In genomic region chr12:68745376-68745903, GRCh38 we compare ENCODE assay signal across 8 cellular contexts. TPM values are rescaled to one million over a fixed set of nuclear protein-coding genes. Genes with fewer than 3 reads are reported as not detected.
DNase-seq lines count a peak whose midpoint lies in the region; ATAC-seq, FAIRE-seq and TF ChIP-seq lines count a peak whose summit lies in the region.

No MANE protein-coding gene starts in this region.

- H3K27me3 Mint-ChIP-seq in mesothelial cell of epicardium (ENCODE audit: low read depth): no peaks in the 10 kb centered on the region

- peak overlapping the region; percentile 91 for H3K27ac Mint-ChIP-seq in mesothelial cell of epicardium

- H4K20me1 ChIP-seq in GM12878 (ENCODE audit: control insufficient read depth, insufficient read depth): no peaks in the 10 kb centered on the region

- SMC1A ChIA-PET in GM12878 (lab: Charles Lee; ENCODE audit: uncharacterized antibody, unreplicated experiment): interaction anchor here (0.8 to 2.9 kb wide), 9 partner anchors 9 to 523 kb away, joined by 3 to 22 read pairs (median 3); no protein-coding TSS in a partner anchor

- H3K4me1 Mint-ChIP-seq in mesothelial cell of epicardium: peaks cover 19% of the 10 kb centered on the region

- TF ChIP-seq CTCF in GM06990 (IDR thresholded peaks at IDR 0.05; ENCODE audit: insufficient read depth, low read length, poor library complexity, severe bottlenecking) (no peak), GM12878 (IDR thresholded peaks at IDR 0.05 in 2 of 3, conservative IDR thresholded peaks at IDR 0.05 in 1 of 3; ENCODE audit: control insufficient read depth in 2 of 3, extremely low read depth in 1 of 3, insufficient read depth in 1 of 3, low read depth in 3 of 3, low read length in 3 of 3) (no peak), mesothelial cell of epicardium (IDR thresholded peaks at IDR 0.05; ENCODE audit: unreplicated experiment) (no peak)

- in situ Hi-C loops in GM12878 (cut with MboI): no loop called here

- TF ChIP-seq POLR2A in GM12878 (IDR thresholded peaks at IDR 0.05; ENCODE audit: low read depth, low read length): no peak

- peak overlapping the region; percentile 98 for H2AFZ ChIP-seq in GM12878 (ENCODE audit: control insufficient read depth, low read depth, low read length)

- 7% methylated on average over 9 of the region's 9 CpGs for WGBS in GM12878 (ENCODE audit: insufficient coverage, insufficient replicate concordance, low lambda C conversion rate, missing lambda C conversion rate)

- H3K36me3 Mint-ChIP-seq in mesothelial cell of epicardium: peaks cover 8% of the 10 kb centered on the region

- TSS peak; percentile 85 for BruUV-seq in GM12878 (replicated peaks; lab: Mats Ljungman, UMichigan)

- peak; percentile 2; the same call in 1 of the 3 replicates for ATAC-seq in GM12878
- ATAC-seq in activated CD4-positive, CD25-positive, alpha-beta regulatory T cell treated with anti-CD3 and anti-CD28 coated beads, Interleukin-2, amount 50 U/mL, for 24 hours: no peak

- CTCF ChIA-PET in GM12878 (lab: Yijun Ruan, JAX): interaction anchor here (1.0 to 2.3 kb wide), 3 partner anchors 63 to 85 kb away, joined by 3 to 17 read pairs (median 6); partner anchors contain the start of gene MDM2

- H3K9ac ChIP-seq in HUES48 (ENCODE audit: low read depth, low read length): 0 out of 2 replicates have a peak overlapping the region, but pooled peaks have one; percentile 39
- H3K9ac ChIP-seq in GM12878 (ENCODE audit: control insufficient read depth, insufficient read depth, low read length): peak overlapping the region; percentile 74

- H3K9me3 ChIP-seq in HUES48 (ENCODE audit: control insufficient read depth, insufficient read depth, low read length) (no peaks in the 10 kb centered on the region), GM12878 (replicated peaks; ENCODE audit: control insufficient read depth, insufficient read depth, low read length) (no peaks in the 10 kb centered on the region)

- DNase-seq in GM06990 (ENCODE audit: extremely low read depth, insufficient read length) (no peak), GM12878 (ENCODE audit: low read depth, low spot score) (no peak), mesothelial cell of epicardium (ENCODE audit: low spot score in 2 of 2, unreplicated experiment in 2 of 2) (no peak), amygdala (lab: John Stamatoyannopoulos, UW) (no peak), inferior parietal cortex (ENCODE audit: extremely low spot score) (no peak)
- DNase-seq in activated CD4-positive, alpha-beta T cell treated with anti-CD3 and anti-CD28 coated beads, Interleukin-2, amount 50 U/mL, for 4 hours: no peak

- H3K4me3 ChIP-seq in GM06990 (replicated peaks; ENCODE audit: low read depth, low read length) (peak overlapping the region; percentile 81), HUES48 (ENCODE audit: low read depth, low read length) (peak overlapping the region; percentile 91), GM12878 (peak overlapping the region; percentile 84)

- TF ChIP-seq RAD21 in GM12878 (IDR thresholded peaks at IDR 0.05; ENCODE audit: insufficient read depth, low read depth, low read length): no peak

- peaks cover 13% of the 10 kb centered on the region for H3K4me1 ChIP-seq in HUES48 (ENCODE audit: control insufficient read depth, insufficient read depth, low read length)
- no peaks in the 10 kb centered on the region for H3K4me1 ChIP-seq in GM12878 (ENCODE audit: control insufficient read depth, insufficient read depth, low read length)

- H3K36me3 ChIP-seq in GM06990 (ENCODE audit: control insufficient read depth, insufficient read depth, low read length) (peaks cover 4% of the 10 kb centered on the region), HUES48 (ENCODE audit: control insufficient read depth, insufficient read depth, low read length) (peaks cover 50% of the 10 kb centered on the region), GM12878 (ENCODE audit: control insufficient read depth in 2 of 2, insufficient read depth in 2 of 2, low read length in 1 of 2) (peaks cover 0 to 2% of the 10 kb centered on the region in 2 experiments; a peak in 2 of 4 replicates)

- peak overlapping the region; percentile 70 for H3K4me2 ChIP-seq in GM12878 (ENCODE audit: control insufficient read depth, insufficient read depth)

- no peaks in the 10 kb centered on the region for H3K9me3 Mint-ChIP-seq in mesothelial cell of epicardium

- peak overlapping the region; percentile 44 for H3K27ac ChIP-seq in HUES48 (ENCODE audit: low read depth, low read length)
- H3K27ac ChIP-seq in GM12878 (ENCODE audit: control insufficient read depth, insufficient read depth): peak overlapping the region; percentile 75

- H3K27me3 ChIP-seq in GM06990 (replicated peaks; ENCODE audit: control insufficient read depth, insufficient read depth, low read length) (no peaks in the 10 kb centered on the region), HUES48 (ENCODE audit: control insufficient read depth, insufficient read depth, low read length) (no peaks in the 10 kb centered on the region), GM12878 (replicated peaks in 1 of 2; ENCODE audit: control insufficient read depth in 2 of 2, insufficient read depth in 2 of 2, low read length in 1 of 2) (no peaks in the 10 kb centered on the region)

- POLR2A ChIA-PET in GM12878 (lab: Charles Lee): interaction anchor here (0.6 to 1.6 kb wide), 8 partner anchors 28 to 497 kb away, joined by 3 to 6 read pairs (median 3); partner anchors contain the start of gene MDM2

- peaks cover 21% of the 10 kb centered on the region for H3K79me2 ChIP-seq in GM12878 (ENCODE audit: control insufficient read depth, insufficient read depth, low read length)

- intact Hi-C loops in GM12878 (cut with micrococcal nuclease; ENCODE audit: unreplicated experiment): no loop called here

- peak overlapping the region; percentile 93 for H3K4me3 Mint-ChIP-seq in mesothelial cell of epicardium

- FAIRE-seq in GM12878 (lab: Jason Lieb, UNC): no peak

- RAD21 ChIA-PET in GM12878 (lab: Charles Lee; ENCODE audit: unreplicated experiment): interaction anchor here (0.8 to 2.9 kb wide), 8 partner anchors 42 to 411 kb away, joined by 3 to 25 read pairs (median 4); partner anchors contain the start of gene MDM2

- no peak for TF ChIP-seq EP300 in GM12878 (IDR thresholded peaks at IDR 0.05; ENCODE audit: borderline replicate concordance in 1 of 2, control insufficient read depth in 1 of 2, low read depth in 2 of 2, low read length in 2 of 2)

TF ChIP-seq in GM12878, 131 proteins besides CTCF, POLR2A, EP300 and RAD21 (continues in another document):
- TF ChIP-seq SKIL (IDR thresholded peaks at IDR 0.05; ENCODE audit: low read depth, poor library complexity, severe bottlenecking) (peak; percentile 18), MTA2 (IDR thresholded peaks at IDR 0.05; ENCODE audit: low read depth) (0 out of 2 replicates have a peak, but pooled peaks have one; percentile 19)

RNA-seq across cellular contexts. Expression of gene SLC35E3, which starts 0.5 kb away (rescaled TPM):
- total RNA-seq in GM12878 (2013; cell fraction: nucleolus; rRNA removed): 23.3 and 27.4 TPM in 2 replicates
- total RNA-seq in GM12878 (2014; rRNA removed): 4.0 and 5.8 TPM in 2 replicates
- total RNA-seq in GM12878 (2014; rRNA removed; fragmentation: Illumina TruSeq; extraction: Trizol): 3.8 and 6.1 TPM in 2 replicates
- total RNA-seq in GM12878 (2021): 10.6 and 10.8 TPM in 2 replicates
- 2.5 TPM for polyA plus RNA-seq in GM12878 (2011; ENCODE audit: low read depth)
- polyA plus RNA-seq in GM12878 (2011; rRNA removed): 9.2 and 12.9 TPM in 2 replicates
- polyA plus RNA-seq in GM12878 (2011; cell fraction: cytosol; rRNA removed): 4.4 and 7.5 TPM in 2 replicates
- polyA plus RNA-seq in GM12878 (2011; cell fraction: nucleus; rRNA removed): 4.7 and 6.5 TPM in 2 replicates
- polyA plus RNA-seq in GM12878 (2012): 7.4 and 9.6 TPM in 2 replicates
- 5.6 and 7.0 TPM in 2 replicates for polyA plus RNA-seq in GM12878 (2014; fragmentation: Illumina TruSeq; extraction: Trizol)
- polyA plus RNA-seq in GM12878 (2014; fragmentation: Nextera tagmentation; extraction: Ambion mirVana): 1 to 10 TPM; 3.6 to 6.0 TPM
- 2.4 and 4.3 TPM in 2 replicates for polyA plus RNA-seq in GM12878 (2014; rRNA removed)
- polyA plus RNA-seq in GM12878 (2016; fragmentation: Nextera tagmentation; extraction: Ambion mirVana): 10 to 100 TPM; 17.6 to 19.8 TPM
- 3.4 and 5.0 TPM in 2 replicates for polyA minus RNA-seq in GM12878 (2011; rRNA and poly(A)+ RNA removed)
- polyA minus RNA-seq in GM12878 (2011; cell fraction: cytosol; rRNA and poly(A)+ RNA removed): 1.1 and 1.6 TPM in 2 replicates
- 2.7 and 3.3 TPM in 2 replicates for polyA minus RNA-seq in GM12878 (2011; cell fraction: nucleus; rRNA and poly(A)+ RNA removed)
- total RNA-seq in mesothelial cell of epicardium: 11.5 to 14.1 TPM (median 12.3 TPM) in 3 replicates

RNA-seq across cellular contexts. Expression of gene NUP107, which starts 58.7 kb away (rescaled TPM):
- 244 and 271 TPM in 2 replicates for total RNA-seq in GM12878 (2013; cell fraction: nucleolus; rRNA removed)
- total RNA-seq in GM12878 (2014; rRNA removed) (73.5 and 92.4 TPM in 2 replicates), GM12878 (2014; rRNA removed; fragmentation: Illumina TruSeq; extraction: Trizol) (99.5 and 101 TPM in 2 replicates), GM12878 (2021) (73.1 and 73.4 TPM in 2 replicates), mesothelial cell of epicardium (76.6 to 85.8 TPM (median 78.3 TPM) in 3 replicates)
- polyA plus RNA-seq in GM12878 (2011; ENCODE audit: low read depth): 42.7 TPM
- polyA plus RNA-seq in GM12878 (2011; rRNA removed) (109 and 186 TPM in 2 replicates), GM12878 (2014; fragmentation: Illumina TruSeq; extraction: Trizol) (111 and 147 TPM in 2 replicates), GM12878 (2014; fragmentation: Nextera tagmentation; extraction: Ambion mirVana) (10 to 100 TPM; 79.4 to 85.2 TPM), GM12878 (2014; rRNA removed) (71.9 and 78.6 TPM in 2 replicates), GM12878 (2016; fragmentation: Nextera tagmentation; extraction: Ambion mirVana) (100 to 1,000 TPM; 120 to 132 TPM)
- 49.6 and 70.3 TPM in 2 replicates for polyA plus RNA-seq in GM12878 (2011; cell fraction: cytosol; rRNA removed)
- 79.8 and 123 TPM in 2 replicates for polyA plus RNA-seq in GM12878 (2011; cell fraction: nucleus; rRNA removed)
- 37.0 and 41.6 TPM in 2 replicates for polyA plus RNA-seq in GM12878 (2012)
- polyA minus RNA-seq in GM12878 (2011; rRNA and poly(A)+ RNA removed): 57.7 and 77.1 TPM in 2 replicates
- polyA minus RNA-seq in GM12878 (2011; cell fraction: cytosol; rRNA and poly(A)+ RNA removed): 43.7 and 51.8 TPM in 2 replicates
- polyA minus RNA-seq in GM12878 (2011; cell fraction: nucleus; rRNA and poly(A)+ RNA removed): 28.8 and 52.0 TPM in 2 replicates
